20 cellular contexts compared by ENCODE assay signal in genomic region chr3:147941984-147942383, GRCh38.
"Had no signal": no experiment of that assay in that cellular context is flagged by ENCODE, and none has a peak within 500 bp of the region (broad histone marks: within the 10 kb centered on the region; RNA-seq: fewer than 3 reads in every experiment).

No MANE protein-coding gene starts in this region.

- H3K27ac ChIP-seq: breast epithelium, gastroesophageal sphincter had no signal

- H3K4me1 ChIP-seq: breast epithelium, uterus had no signal

- H3K27me3 ChIP-seq: breast epithelium, gastroesophageal sphincter, tibial nerve, uterus had no signal

- DNase-seq: activated CD4-positive, alpha-beta T cell treated with anti-CD3 and anti-CD28 coated beads for 48 hours; activated CD4-positive, CD25-positive, alpha-beta regulatory T cell; activated CD8-positive, alpha-beta T cell treated with anti-CD3 and anti-CD28 coated beads for 36 hours; activated naive CD4-positive, alpha-beta T cell treated with anti-CD3 and anti-CD28 coated beads, Interleukin-2, amount 10 ng/mL, durations not matched to agents 7 days and 5 days; activated naive CD8-positive, alpha-beta T cell treated with anti-CD3 and anti-CD28 coated beads, Interleukin-2, amount 50 U/mL, for 24 hours; activated T-cell treated with anti-CD3 and anti-CD28 coated beads, Interleukin-2, amount 50 U/mL, for 24 hours; aorta; cerebellar nuclear complex; effector CD8-positive, alpha-beta T cell; immature natural killer cell; occipital lobe; retina; stimulated activated CD8-positive, alpha-beta memory T cell treated with anti-CD3 and anti-CD28 coated beads, Interleukin-4, amount 100 ng/mL, for 48 hours; stimulated activated naive CD4-positive, alpha-beta T cell; uterus had no signal

- ATAC-seq: activated CD8-positive, alpha-beta T cell treated with anti-CD3 and anti-CD28 coated beads for 36 hours; activated naive CD8-positive, alpha-beta T cell treated with anti-CD3 and anti-CD28 coated beads, Interleukin-2, amount 50 U/mL, for 24 hours; esophagus mucosa; gastroesophageal sphincter; natural killer cell treated with Interleukin-12 subunit alpha and Interleukin-12 subunit beta and Interleukin-15 and Interleukin-18, amount 100 ng/mL, for 72 hours had no signal
